ENCODE assay signal across 8 cellular contexts in the genomic region with DNA sequence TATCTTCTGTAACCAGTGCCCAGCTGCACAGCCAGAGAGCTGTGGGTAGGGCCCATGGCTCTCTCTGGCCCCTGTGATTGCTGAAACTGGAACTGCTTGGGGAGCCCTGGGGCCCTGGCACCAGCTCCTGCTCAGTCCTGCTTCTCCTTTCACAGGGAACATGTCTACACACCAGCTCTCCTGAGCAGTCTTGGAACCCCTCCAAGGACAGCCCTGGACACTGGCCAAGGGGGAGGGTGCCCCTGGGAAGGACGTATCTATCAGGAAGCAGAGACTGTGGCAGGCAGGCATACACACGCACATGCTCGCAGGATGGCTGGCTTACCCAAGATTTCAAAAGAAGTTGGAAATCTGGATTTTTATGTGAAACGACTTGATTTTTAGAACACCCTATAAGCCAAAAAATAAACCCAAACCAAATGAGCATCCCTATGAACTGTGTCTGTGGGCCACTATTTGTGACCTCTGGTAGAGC. TPM values are rescaled to one million over a fixed set of nuclear protein-coding genes. Genes with fewer than 3 reads are reported as not detected.
A peak's percentile ranks its signal among the peaks of the same experiment; 100 is the strongest.
DNase-seq lines count a peak whose midpoint lies in the region; ATAC-seq and TF ChIP-seq lines count a peak whose summit lies in the region.

No MANE protein-coding gene starts in this region.

- no peaks in the 10 kb centered on the region for H3K27me3 ChIP-seq in MG63
- H3K27me3 ChIP-seq in colonic mucosa = no peaks in the 10 kb centered on the region
- H3K27me3 ChIP-seq in liver (ENCODE audit: control insufficient read depth in 4 of 4, insufficient read depth in 4 of 4, low read length in 3 of 4) = no peaks in the 10 kb centered on the region

- TF ChIP-seq RAD21 in liver (IDR thresholded peaks at IDR 0.05) = peak; percentile 31 to 61

- H3K9ac ChIP-seq in colonic mucosa (ENCODE audit: low read depth in 2 of 2, low read length in 2 of 2) (peak overlapping the region in 1 of 2 donors; percentile 52), liver (ENCODE audit: low read depth in 1 of 2, low read length in 2 of 2) (peak overlapping the region in 1 of 2 donors; percentile 0)

- H3K36me3 ChIP-seq in MG63 = no peaks in the 10 kb centered on the region
- H3K36me3 ChIP-seq in colonic mucosa = no peaks in the 10 kb centered on the region
- H3K36me3 ChIP-seq in liver (ENCODE audit: control insufficient read depth in 4 of 4, insufficient read depth in 3 of 4, low read depth in 1 of 4, low read length in 3 of 4) = no peaks in the 10 kb centered on the region

- no peak for TF ChIP-seq CTCF in colonic mucosa (IDR thresholded peaks at IDR 0.05)
- TF ChIP-seq CTCF in liver (IDR thresholded peaks at IDR 0.05; ENCODE audit: low read depth, low read length, missing input control) = no peak

- WGBS in liver = 4% methylated on average over 4 of the region's 4 CpGs

- ATAC-seq in GM21825 (IDR thresholded peaks at IDR 0.05; ENCODE audit: unreplicated experiment) (no peak), GM21737 (IDR thresholded peaks at IDR 0.05; ENCODE audit: unreplicated experiment) (no peak)

- H3K27ac ChIP-seq in colonic mucosa (peak overlapping the region; percentile 40), liver (ENCODE audit: low read depth in 1 of 2, low read length in 2 of 2) (peak overlapping the region; percentile 61 to 63)

- H3K4me1 ChIP-seq in colonic mucosa = peaks cover 5% of the 10 kb centered on the region
- H3K4me1 ChIP-seq in liver (ENCODE audit: control insufficient read depth in 4 of 4, insufficient read depth in 4 of 4, low read length in 3 of 4) = peaks cover 5 to 32% (median 17%) of the 10 kb centered on the region in 4 donors

- H3K9me3 ChIP-seq in MG63 = no peaks in the 10 kb centered on the region
- H3K9me3 ChIP-seq in colonic mucosa = no peaks in the 10 kb centered on the region
- H3K9me3 ChIP-seq in liver (ENCODE audit: control insufficient read depth in 4 of 4, low read length in 3 of 4) = no peaks in the 10 kb centered on the region

- no peak overlapping the region for H3K4me3 ChIP-seq in MG63
- H3K4me3 ChIP-seq in colonic mucosa = no peak overlapping the region
- H3K4me3 ChIP-seq in liver (ENCODE audit: low read depth in 1 of 3, low read length in 3 of 3) = no peak overlapping the region

- intact Hi-C loops in colonic mucosa (cut with DNase I) = loop anchor here (5.0 kb wide), 2 partner anchors 68 to 163 kb away; no protein-coding TSS in a partner anchor

- in situ Hi-C loops in SK-MEL-5 (cut with HindIII; ENCODE audit: low pct_unique_long_range_greater_than_20kb, low sequenced_read_pairs) = no loop called here

- DNase-seq in DMS79 treated with DMSO at 0.1 percent for 48 hours (lab: John Stamatoyannopoulos, UW) (peak; percentile 97), MG63 (peak; percentile 96), SK-MEL-5 (ENCODE audit: low read depth, low spot score) (peak; percentile 92), colonic mucosa (peak; percentile 99), superior temporal gyrus (ENCODE audit: extremely low spot score) (peak; percentile 84)

TF ChIP-seq in liver, 16 proteins besides CTCF, POLR2A, EP300 and RAD21:
- TF ChIP-seq EGR1 (IDR thresholded peaks at IDR 0.05; ENCODE audit: low read depth in 2 of 2) = no peak
- TF ChIP-seq JUND (IDR thresholded peaks at IDR 0.05) = no peak
- no peak for TF ChIP-seq NR2F2 (IDR thresholded peaks at IDR 0.05)
- TF ChIP-seq, protein P1, sequence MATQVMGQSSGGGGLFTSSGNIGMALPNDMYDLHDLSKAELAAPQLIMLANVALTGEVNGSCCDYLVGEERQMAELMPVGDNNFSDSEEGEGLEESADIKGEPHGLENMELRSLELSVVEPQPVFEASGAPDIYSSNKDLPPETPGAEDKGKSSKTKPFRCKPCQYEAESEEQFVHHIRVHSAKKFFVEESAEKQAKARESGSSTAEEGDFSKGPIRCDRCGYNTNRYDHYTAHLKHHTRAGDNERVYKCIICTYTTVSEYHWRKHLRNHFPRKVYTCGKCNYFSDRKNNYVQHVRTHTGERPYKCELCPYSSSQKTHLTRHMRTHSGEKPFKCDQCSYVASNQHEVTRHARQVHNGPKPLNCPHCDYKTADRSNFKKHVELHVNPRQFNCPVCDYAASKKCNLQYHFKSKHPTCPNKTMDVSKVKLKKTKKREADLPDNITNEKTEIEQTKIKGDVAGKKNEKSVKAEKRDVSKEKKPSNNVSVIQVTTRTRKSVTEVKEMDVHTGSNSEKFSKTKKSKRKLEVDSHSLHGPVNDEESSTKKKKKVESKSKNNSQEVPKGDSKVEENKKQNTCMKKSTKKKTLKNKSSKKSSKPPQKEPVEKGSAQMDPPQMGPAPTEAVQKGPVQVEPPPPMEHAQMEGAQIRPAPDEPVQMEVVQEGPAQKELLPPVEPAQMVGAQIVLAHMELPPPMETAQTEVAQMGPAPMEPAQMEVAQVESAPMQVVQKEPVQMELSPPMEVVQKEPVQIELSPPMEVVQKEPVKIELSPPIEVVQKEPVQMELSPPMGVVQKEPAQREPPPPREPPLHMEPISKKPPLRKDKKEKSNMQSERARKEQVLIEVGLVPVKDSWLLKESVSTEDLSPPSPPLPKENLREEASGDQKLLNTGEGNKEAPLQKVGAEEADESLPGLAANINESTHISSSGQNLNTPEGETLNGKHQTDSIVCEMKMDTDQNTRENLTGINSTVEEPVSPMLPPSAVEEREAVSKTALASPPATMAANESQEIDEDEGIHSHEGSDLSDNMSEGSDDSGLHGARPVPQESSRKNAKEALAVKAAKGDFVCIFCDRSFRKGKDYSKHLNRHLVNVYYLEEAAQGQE (IDR thresholded peaks at IDR 0.05) = peak; percentile 67
- peak; percentile 55 for TF ChIP-seq SP1 (IDR thresholded peaks at IDR 0.05)
- peak; percentile 10 to 36 for TF ChIP-seq RXRA (IDR thresholded peaks at IDR 0.05)
- TF ChIP-seq, protein P2, sequence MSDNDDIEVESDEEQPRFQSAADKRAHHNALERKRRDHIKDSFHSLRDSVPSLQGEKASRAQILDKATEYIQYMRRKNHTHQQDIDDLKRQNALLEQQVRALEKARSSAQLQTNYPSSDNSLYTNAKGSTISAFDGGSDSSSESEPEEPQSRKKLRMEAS (IDR thresholded peaks at IDR 0.05) = peak; percentile 88
- TF ChIP-seq, protein P3, sequence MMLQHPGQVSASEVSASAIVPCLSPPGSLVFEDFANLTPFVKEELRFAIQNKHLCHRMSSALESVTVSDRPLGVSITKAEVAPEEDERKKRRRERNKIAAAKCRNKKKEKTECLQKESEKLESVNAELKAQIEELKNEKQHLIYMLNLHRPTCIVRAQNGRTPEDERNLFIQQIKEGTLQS (IDR thresholded peaks at IDR 0.05) = no peak
- peak in 1 of 2 donors; percentile 14 for TF ChIP-seq GABPA (IDR thresholded peaks at IDR 0.05 in 1 of 2, conservative IDR thresholded peaks at IDR 0.05 in 1 of 2)
- peak; percentile 56 for TF ChIP-seq YY1 (IDR thresholded peaks at IDR 0.05)
- peak; percentile 33 for TF ChIP-seq TAF1 (conservative IDR thresholded peaks at IDR 0.05)

RNA-seq across cellular contexts. Expression of gene TRAF1, which starts 8.8 kb away (rescaled TPM):
- 0.67 and 0.79 TPM in 2 replicates for total RNA-seq in MG63 (2014; rRNA removed; shearing (Covaris generic); ENCODE audit: low replicate concordance)
- 0.32 and 0.51 TPM in 2 replicates for total RNA-seq in SK-MEL-5 (2014; rRNA removed; shearing (Covaris generic))
- 0.80 and 0.83 TPM in 2 replicates for polyA plus RNA-seq in SK-MEL-5 (2015; cell fraction: cytosol; rRNA removed)
- polyA plus RNA-seq in SK-MEL-5 (2015; cell fraction: nucleus; rRNA removed) = 1.3 and 2.4 TPM in 2 replicates
- total RNA-seq in colonic mucosa (1 to 10 TPM; 1.5 to 3.1 TPM), liver (1 to 10 TPM in 1 of 2 donors, under 1 TPM in 1; 0.42 to 2.6 TPM)
- polyA plus RNA-seq in liver = 1 to 10 TPM in 1 of 2 donors, under 1 TPM in 1; 0.38 to 1.0 TPM

RNA-seq across cellular contexts. Expression of gene PHF19, which starts 58.4 kb away (rescaled TPM):
- total RNA-seq in MG63 (2014; rRNA removed; shearing (Covaris generic); ENCODE audit: low replicate concordance) = 51.5 and 76.6 TPM in 2 replicates
- total RNA-seq in SK-MEL-5 (2014; rRNA removed; shearing (Covaris generic)) = 19.0 and 23.9 TPM in 2 replicates
- polyA plus RNA-seq in SK-MEL-5 (2015; cell fraction: cytosol; rRNA removed) = 41.7 and 51.7 TPM in 2 replicates
- 36.1 and 85.7 TPM in 2 replicates for polyA plus RNA-seq in SK-MEL-5 (2015; cell fraction: nucleus; rRNA removed)
- 10 to 100 TPM; 23.8 to 50.3 TPM for total RNA-seq in colonic mucosa
- 10 to 100 TPM in 1 of 2 donors, 1 to 10 TPM in 1; 2.8 to 16.0 TPM for total RNA-seq in liver
- 1 to 10 TPM; 1.9 to 4.3 TPM for polyA plus RNA-seq in liver
